ENCODE assay signal across 1 cellular context in the genomic region with DNA sequence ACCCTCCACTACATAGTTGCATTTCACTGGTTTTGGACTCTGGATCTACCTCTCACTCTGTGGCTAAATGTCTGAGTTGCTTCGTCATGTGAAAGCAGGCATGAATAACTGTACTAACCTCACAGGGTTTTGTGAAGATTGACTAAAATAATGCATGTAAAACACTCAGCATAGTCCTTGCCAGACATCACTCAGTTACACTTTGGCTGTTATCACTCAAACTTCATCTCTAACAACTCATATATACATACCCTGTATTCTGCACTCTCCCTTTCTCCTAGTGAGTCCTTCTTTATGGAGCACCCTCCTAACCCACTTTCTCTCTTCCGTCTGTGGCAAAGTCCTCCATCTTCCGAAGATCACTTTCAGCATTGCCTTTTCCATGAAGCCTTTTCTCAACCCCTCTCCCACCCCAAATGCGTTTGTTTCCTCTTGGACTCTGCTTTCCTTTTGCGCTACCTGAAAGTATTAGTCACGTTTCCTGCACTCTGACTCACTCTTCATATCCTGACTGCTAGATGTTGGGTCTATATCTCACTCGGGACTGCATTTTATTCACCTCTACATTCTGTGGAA.
TF ChIP-seq lines count a peak whose summit lies in the region.

No MANE protein-coding gene starts in this region.

TF ChIP-seq in K562, 482 proteins besides CTCF, POLR2A, EP300 and RAD21 (continued from another document):
- no peak for TF ChIP-seq BRF1 (IDR thresholded peaks at IDR 0.05; ENCODE audit: borderline replicate concordance, extremely low read depth, insufficient read length)
- TF ChIP-seq, protein P1, sequence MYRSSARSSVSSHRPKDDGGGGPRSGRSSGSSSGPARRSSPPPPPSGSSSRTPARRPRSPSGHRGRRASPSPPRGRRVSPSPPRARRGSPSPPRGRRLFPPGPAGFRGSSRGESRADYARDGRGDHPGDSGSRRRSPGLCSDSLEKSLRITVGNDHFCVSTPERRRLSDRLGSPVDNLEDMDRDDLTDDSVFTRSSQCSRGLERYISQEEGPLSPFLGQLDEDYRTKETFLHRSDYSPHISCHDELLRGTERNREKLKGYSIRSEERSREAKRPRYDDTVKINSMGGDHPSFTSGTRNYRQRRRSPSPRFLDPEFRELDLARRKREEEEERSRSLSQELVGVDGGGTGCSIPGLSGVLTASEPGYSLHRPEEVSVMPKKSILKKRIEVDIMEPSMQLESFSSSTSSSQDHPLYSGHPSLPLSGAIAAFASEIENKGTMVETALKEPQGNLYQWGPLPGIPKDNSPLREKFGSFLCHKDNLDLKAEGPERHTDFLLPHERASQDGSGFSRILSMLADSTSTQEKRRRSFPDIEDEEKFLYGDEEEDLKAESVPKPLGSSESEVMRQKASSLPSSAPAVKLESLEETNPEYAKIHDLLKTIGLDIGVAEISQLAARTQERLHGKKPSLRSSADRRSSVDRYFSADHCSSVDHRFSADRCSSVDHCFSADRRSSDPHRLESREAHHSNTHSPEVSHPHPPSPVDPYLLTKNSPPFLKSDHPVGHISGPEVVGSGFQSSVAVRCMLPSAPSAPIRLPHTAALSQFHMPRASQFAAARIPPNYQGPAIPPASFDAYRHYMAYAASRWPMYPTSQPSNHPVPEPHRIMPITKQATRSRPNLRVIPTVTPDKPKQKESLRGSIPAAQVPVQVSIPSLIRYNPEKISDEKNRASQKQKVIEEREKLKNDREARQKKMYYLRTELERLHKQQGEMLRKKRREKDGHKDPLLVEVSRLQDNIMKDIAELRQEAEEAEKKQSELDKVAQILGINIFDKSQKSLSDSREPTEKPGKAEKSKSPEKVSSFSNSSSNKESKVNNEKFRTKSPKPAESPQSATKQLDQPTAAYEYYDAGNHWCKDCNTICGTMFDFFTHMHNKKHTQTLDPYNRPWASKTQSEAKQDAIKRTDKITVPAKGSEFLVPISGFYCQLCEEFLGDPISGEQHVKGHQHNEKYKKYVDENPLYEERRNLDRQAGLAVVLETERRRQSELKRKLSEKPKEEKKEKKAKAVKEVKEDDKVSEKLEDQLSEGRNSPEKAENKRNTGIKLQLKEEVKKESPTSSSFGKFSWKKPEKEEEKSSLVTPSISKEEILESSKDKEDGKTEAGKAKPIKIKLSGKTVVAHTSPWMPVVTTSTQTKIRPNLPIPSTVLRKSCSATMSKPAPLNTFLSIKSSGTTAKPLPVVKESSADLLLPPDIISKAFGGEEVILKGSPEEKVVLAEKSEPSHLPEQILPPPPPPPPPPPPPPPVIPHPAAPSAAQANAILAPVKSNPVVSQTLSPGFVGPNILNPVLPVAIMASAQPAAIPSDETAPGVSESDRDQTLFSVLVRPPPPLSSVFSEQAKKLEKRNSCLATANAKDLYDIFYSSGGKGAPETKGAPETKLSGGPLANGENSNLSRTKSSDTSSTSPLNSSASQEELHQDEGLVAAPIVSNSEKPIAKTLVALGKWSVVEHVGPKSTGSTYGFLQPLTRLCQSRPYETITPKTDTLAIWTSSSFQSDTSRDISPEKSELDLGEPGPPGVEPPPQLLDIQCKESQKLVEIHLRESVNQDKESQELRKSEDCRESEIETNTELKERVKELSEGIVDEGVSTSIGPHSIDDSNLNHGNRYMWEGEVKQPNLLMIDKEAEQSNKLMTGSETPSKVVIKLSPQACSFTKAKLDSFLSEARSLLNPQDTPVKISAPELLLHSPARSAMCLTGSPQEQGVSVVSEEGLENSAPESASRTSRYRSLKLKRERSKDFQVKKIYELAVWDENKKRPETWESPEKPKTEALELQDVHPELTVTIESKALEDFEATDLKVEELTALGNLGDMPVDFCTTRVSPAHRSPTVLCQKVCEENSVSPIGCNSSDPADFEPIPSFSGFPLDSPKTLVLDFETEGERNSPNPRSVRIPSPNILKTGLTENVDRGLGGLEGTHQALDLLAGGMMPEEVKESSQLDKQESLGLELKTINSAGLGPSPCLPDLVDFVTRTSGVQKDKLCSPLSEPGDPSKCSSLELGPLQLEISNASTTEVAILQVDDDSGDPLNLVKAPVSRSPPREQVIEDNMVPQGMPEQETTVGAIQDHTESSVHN (IDR thresholded peaks at IDR 0.05; ENCODE audit: borderline replicate concordance in 1 of 2, low read depth in 1 of 2) = no peak
- TF ChIP-seq ETV1 (tag; conservative IDR thresholded peaks at IDR 0.05; ENCODE audit: low read depth) = peak; percentile 38; the same call in 1 of the 2 replicates
- no peak for TF ChIP-seq NELFE (IDR thresholded peaks at IDR 0.05; ENCODE audit: insufficient read depth, insufficient read length)
- no peak for TF ChIP-seq ZNF140 (CRISPR knock-in tag; IDR thresholded peaks at IDR 0.05)
- TF ChIP-seq XRCC5 (IDR thresholded peaks at IDR 0.05; ENCODE audit: low read depth, low read length) = no peak
- no peak for TF ChIP-seq MCM2 (IDR thresholded peaks at IDR 0.05; ENCODE audit: low read depth)
- peak; percentile 88 for TF ChIP-seq SMARCA4 (IDR thresholded peaks at IDR 0.05)
- no peak for TF ChIP-seq NFE2 (IDR thresholded peaks at IDR 0.05; ENCODE audit: low read depth)
- 0 out of 2 replicates have a peak, but pooled peaks have one; percentile 35 for TF ChIP-seq DMBX1 (CRISPR knock-in tag; IDR thresholded peaks at IDR 0.05; ENCODE audit: borderline replicate concordance)
- TF ChIP-seq, protein P2, sequence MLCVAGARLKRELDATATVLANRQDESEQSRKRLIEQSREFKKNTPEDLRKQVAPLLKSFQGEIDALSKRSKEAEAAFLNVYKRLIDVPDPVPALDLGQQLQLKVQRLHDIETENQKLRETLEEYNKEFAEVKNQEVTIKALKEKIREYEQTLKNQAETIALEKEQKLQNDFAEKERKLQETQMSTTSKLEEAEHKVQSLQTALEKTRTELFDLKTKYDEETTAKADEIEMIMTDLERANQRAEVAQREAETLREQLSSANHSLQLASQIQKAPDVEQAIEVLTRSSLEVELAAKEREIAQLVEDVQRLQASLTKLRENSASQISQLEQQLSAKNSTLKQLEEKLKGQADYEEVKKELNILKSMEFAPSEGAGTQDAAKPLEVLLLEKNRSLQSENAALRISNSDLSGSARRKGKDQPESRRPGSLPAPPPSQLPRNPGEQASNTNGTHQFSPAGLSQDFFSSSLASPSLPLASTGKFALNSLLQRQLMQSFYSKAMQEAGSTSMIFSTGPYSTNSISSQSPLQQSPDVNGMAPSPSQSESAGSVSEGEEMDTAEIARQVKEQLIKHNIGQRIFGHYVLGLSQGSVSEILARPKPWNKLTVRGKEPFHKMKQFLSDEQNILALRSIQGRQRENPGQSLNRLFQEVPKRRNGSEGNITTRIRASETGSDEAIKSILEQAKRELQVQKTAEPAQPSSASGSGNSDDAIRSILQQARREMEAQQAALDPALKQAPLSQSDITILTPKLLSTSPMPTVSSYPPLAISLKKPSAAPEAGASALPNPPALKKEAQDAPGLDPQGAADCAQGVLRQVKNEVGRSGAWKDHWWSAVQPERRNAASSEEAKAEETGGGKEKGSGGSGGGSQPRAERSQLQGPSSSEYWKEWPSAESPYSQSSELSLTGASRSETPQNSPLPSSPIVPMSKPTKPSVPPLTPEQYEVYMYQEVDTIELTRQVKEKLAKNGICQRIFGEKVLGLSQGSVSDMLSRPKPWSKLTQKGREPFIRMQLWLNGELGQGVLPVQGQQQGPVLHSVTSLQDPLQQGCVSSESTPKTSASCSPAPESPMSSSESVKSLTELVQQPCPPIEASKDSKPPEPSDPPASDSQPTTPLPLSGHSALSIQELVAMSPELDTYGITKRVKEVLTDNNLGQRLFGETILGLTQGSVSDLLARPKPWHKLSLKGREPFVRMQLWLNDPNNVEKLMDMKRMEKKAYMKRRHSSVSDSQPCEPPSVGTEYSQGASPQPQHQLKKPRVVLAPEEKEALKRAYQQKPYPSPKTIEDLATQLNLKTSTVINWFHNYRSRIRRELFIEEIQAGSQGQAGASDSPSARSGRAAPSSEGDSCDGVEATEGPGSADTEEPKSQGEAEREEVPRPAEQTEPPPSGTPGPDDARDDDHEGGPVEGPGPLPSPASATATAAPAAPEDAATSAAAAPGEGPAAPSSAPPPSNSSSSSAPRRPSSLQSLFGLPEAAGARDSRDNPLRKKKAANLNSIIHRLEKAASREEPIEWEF (CRISPR knock-in tag; IDR thresholded peaks at IDR 0.05) = no peak
- TF ChIP-seq MCM3 (IDR thresholded peaks at IDR 0.05) = no peak
- TF ChIP-seq, protein P3, sequence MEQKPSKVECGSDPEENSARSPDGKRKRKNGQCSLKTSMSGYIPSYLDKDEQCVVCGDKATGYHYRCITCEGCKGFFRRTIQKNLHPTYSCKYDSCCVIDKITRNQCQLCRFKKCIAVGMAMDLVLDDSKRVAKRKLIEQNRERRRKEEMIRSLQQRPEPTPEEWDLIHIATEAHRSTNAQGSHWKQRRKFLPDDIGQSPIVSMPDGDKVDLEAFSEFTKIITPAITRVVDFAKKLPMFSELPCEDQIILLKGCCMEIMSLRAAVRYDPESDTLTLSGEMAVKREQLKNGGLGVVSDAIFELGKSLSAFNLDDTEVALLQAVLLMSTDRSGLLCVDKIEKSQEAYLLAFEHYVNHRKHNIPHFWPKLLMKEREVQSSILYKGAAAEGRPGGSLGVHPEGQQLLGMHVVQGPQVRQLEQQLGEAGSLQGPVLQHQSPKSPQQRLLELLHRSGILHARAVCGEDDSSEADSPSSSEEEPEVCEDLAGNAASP (IDR thresholded peaks at IDR 0.05) = no peak
- no peak for TF ChIP-seq ATF7 (IDR thresholded peaks at IDR 0.05)
- TF ChIP-seq ZNF445 (CRISPR knock-in tag; IDR thresholded peaks at IDR 0.05; ENCODE audit: low read depth) = no peak
- TF ChIP-seq NONO (IDR thresholded peaks at IDR 0.05; ENCODE audit: low read depth in 2 of 2, low read length in 1 of 2) = no peak
- TF ChIP-seq, protein P4, sequence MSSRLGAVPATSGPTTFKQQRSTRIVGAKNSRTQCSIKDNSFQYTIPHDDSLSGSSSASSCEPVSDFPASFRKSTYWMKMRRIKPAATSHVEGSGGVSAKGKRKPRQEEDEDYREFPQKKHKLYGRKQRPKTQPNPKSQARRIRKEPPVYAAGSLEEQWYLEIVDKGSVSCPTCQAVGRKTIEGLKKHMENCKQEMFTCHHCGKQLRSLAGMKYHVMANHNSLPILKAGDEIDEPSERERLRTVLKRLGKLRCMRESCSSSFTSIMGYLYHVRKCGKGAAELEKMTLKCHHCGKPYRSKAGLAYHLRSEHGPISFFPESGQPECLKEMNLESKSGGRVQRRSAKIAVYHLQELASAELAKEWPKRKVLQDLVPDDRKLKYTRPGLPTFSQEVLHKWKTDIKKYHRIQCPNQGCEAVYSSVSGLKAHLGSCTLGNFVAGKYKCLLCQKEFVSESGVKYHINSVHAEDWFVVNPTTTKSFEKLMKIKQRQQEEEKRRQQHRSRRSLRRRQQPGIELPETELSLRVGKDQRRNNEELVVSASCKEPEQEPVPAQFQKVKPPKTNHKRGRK (tag; IDR thresholded peaks at IDR 0.05) = no peak
- TF ChIP-seq, protein P5, sequence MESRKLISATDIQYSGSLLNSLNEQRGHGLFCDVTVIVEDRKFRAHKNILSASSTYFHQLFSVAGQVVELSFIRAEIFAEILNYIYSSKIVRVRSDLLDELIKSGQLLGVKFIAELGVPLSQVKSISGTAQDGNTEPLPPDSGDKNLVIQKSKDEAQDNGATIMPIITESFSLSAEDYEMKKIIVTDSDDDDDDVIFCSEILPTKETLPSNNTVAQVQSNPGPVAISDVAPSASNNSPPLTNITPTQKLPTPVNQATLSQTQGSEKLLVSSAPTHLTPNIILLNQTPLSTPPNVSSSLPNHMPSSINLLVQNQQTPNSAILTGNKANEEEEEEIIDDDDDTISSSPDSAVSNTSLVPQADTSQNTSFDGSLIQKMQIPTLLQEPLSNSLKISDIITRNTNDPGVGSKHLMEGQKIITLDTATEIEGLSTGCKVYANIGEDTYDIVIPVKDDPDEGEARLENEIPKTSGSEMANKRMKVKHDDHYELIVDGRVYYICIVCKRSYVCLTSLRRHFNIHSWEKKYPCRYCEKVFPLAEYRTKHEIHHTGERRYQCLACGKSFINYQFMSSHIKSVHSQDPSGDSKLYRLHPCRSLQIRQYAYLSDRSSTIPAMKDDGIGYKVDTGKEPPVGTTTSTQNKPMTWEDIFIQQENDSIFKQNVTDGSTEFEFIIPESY (CRISPR knock-in tag; IDR thresholded peaks at IDR 0.05) = no peak
- TF ChIP-seq, protein P6, sequence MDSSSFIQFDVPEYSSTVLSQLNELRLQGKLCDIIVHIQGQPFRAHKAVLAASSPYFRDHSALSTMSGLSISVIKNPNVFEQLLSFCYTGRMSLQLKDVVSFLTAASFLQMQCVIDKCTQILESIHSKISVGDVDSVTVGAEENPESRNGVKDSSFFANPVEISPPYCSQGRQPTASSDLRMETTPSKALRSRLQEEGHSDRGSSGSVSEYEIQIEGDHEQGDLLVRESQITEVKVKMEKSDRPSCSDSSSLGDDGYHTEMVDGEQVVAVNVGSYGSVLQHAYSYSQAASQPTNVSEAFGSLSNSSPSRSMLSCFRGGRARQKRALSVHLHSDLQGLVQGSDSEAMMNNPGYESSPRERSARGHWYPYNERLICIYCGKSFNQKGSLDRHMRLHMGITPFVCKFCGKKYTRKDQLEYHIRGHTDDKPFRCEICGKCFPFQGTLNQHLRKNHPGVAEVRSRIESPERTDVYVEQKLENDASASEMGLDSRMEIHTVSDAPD (CRISPR knock-in tag; IDR thresholded peaks at IDR 0.05) = no peak
- no peak for TF ChIP-seq NFATC3 (IDR thresholded peaks at IDR 0.05)
